1 cellular context compared by ENCODE assay signal in genomic region chr10:101781984-101782810, GRCh38.
TF ChIP-seq lines count a peak whose summit lies in the region.

No MANE protein-coding gene starts in this region.

TF ChIP-seq in H1, 55 proteins besides CTCF, POLR2A, EP300 and RAD21:
- TF ChIP-seq HDAC2 (IDR thresholded peaks at IDR 0.05; ENCODE audit: borderline replicate concordance in 1 of 2, low read depth in 2 of 2, low read length in 2 of 2) = no peak
- no peak for TF ChIP-seq SIRT6 (IDR thresholded peaks at IDR 0.05; ENCODE audit: low read length)
- no peak for TF ChIP-seq TAF7 (optimal IDR thresholded peaks at IDR 0.05; ENCODE audit: borderline replicate concordance, low read depth, low read length)
- TF ChIP-seq RXRA (IDR thresholded peaks at IDR 0.05; ENCODE audit: insufficient read depth, low read depth, low read length) = no peak
- TF ChIP-seq KDM4A (IDR thresholded peaks at IDR 0.05; ENCODE audit: low read depth, low read length, severe bottlenecking) = no peak
- no peak for TF ChIP-seq RFX5 (IDR thresholded peaks at IDR 0.05; ENCODE audit: borderline replicate concordance, low read depth, low read length)
- no peak for TF ChIP-seq FOSL1 (IDR thresholded peaks at IDR 0.05; ENCODE audit: insufficient read depth, low read depth, low read length)
- no peak for TF ChIP-seq ASH2L (IDR thresholded peaks at IDR 0.05; ENCODE audit: low read length)
- TF ChIP-seq KDM5A (IDR thresholded peaks at IDR 0.05; ENCODE audit: low read length) = no peak
- TF ChIP-seq ZNF274 (IDR thresholded peaks at IDR 0.05; ENCODE audit: borderline replicate concordance, extremely low read depth, low read length) = no peak
